In genomic region chr11:5441414-5441813, GRCh38 we compare ENCODE assay signal across 41 cellular contexts. TPM values are rescaled to one million over a fixed set of nuclear protein-coding genes. Genes with fewer than 3 reads are reported as not detected.
"Had no signal": no experiment of that assay in that cellular context is flagged by ENCODE, and none has a peak within 500 bp of the region (broad histone marks: within the 10 kb centered on the region; RNA-seq: fewer than 3 reads in every experiment).

OR51I1 (minus strand) TSS chr11:5441514; CDS start chr11:5441514, 0 bp downstream.

- H3K27ac ChIP-seq: adrenal gland, ascending aorta, body of pancreas, brain microvascular endothelial cell, breast epithelium, cardiac muscle cell had no signal

- H3K36me3 ChIP-seq: adrenal gland, ascending aorta, brain microvascular endothelial cell, breast epithelium, cardiac muscle cell had no signal

- H3K27me3 Mint-ChIP-seq: activated naive CD8-positive, alpha-beta T cell treated with anti-CD3 and anti-CD28 coated beads for 36 hours; brain had no signal

- ATAC-seq: activated naive CD4-positive, alpha-beta T cell treated with anti-CD3 and anti-CD28 coated beads, Interleukin-2, amount 50 U/mL, for 72 hours; activated naive CD8-positive, alpha-beta T cell treated with anti-CD3 and anti-CD28 coated beads, Interleukin-2, amount 50 U/mL, for 24 hours; activated T-cell treated with anti-CD3 and anti-CD28 coated beads, Interleukin-2, amount 50 U/mL, for 4 hours; activated T-cell treated with anti-CD3 and anti-CD28 coated beads, Interleukin-2, amount 50 U/mL, for 72 hours; activated T-helper 17 cell treated with anti-CD3 and anti-CD28 coated beads, Interleukin-2, amount 50 U/mL, for 72 hours; body of pancreas had no signal

- H3K27me3 ChIP-seq: adrenal gland, ascending aorta, body of pancreas, brain microvascular endothelial cell, breast epithelium, cardiac muscle cell had no signal

- H3K9me3 ChIP-seq: adrenal gland, ascending aorta, body of pancreas, breast epithelium had no signal

- H3K4me1 Mint-ChIP-seq: activated naive CD4-positive, alpha-beta T cell treated with anti-CD3 and anti-CD28 coated beads, Interleukin-2, amount 10 ng/mL, durations not matched to agents 7 days and 5 days; activated naive CD4-positive, alpha-beta T cell treated with anti-CD3 and anti-CD28 coated beads, Interleukin-2, amount 50 U/mL, for 24 hours; activated naive CD8-positive, alpha-beta T cell treated with anti-CD3 and anti-CD28 coated beads for 36 hours; activated naive CD8-positive, alpha-beta T cell treated with anti-CD3 and anti-CD28 coated beads, Interleukin-2, amount 10 ng/mL, durations not matched to agents 7 days and 5 days; activated naive CD8-positive, alpha-beta T cell treated with anti-CD3 and anti-CD28 coated beads, Interleukin-2, amount 50 U/mL, for 24 hours; activated T-helper 17 cell treated with anti-CD3 and anti-CD28 coated beads, Interleukin-2, amount 50 U/mL, for 72 hours; brain; central memory CD8-positive, alpha-beta T cell had no signal

- H3K4me1 ChIP-seq: adrenal gland, ascending aorta, body of pancreas, breast epithelium had no signal

- H3K36me3 Mint-ChIP-seq: activated naive CD4-positive, alpha-beta T cell treated with anti-CD3 and anti-CD28 coated beads, Interleukin-2, amount 10 ng/mL, durations not matched to agents 7 days and 5 days; activated naive CD4-positive, alpha-beta T cell treated with anti-CD3 and anti-CD28 coated beads, Interleukin-2, amount 50 U/mL, for 24 hours; activated naive CD4-positive, alpha-beta T cell treated with anti-CD3 and anti-CD28 coated beads, Interleukin-2, amount 50 U/mL, for 72 hours; activated naive CD8-positive, alpha-beta T cell; activated naive CD8-positive, alpha-beta T cell treated with anti-CD3 and anti-CD28 coated beads for 36 hours; activated naive CD8-positive, alpha-beta T cell treated with anti-CD3 and anti-CD28 coated beads, Interleukin-2, amount 10 ng/mL, durations not matched to agents 7 days and 5 days; brain had no signal

- DNase-seq: activated effector memory CD4-positive, alpha-beta T cell treated with anti-CD3 and anti-CD28 coated beads, Interleukin-2, amount 50 U/mL, for 16 hours; activated effector memory CD4-positive, alpha-beta T cell treated with Interleukin-2 at 50 U/mL for 16 hours; activated gamma-delta T cell; activated gamma-delta T cell treated with Interleukin-2 at 50 U/mL for 16 hours; activated naive CD4-positive, alpha-beta T cell; activated naive CD4-positive, alpha-beta T cell treated with anti-CD3 and anti-CD28 coated beads for 36 hours; activated naive CD4-positive, alpha-beta T cell treated with anti-CD3 and anti-CD28 coated beads, Interleukin-2, amount 10 ng/mL, durations not matched to agents 7 days and 5 days; activated naive CD4-positive, alpha-beta T cell treated with anti-CD3 and anti-CD28 coated beads, Interleukin-2, amount 50 U/mL, for 16 hours; activated naive CD4-positive, alpha-beta T cell treated with Interleukin-2 at 50 U/mL for 16 hours; activated naive CD8-positive, alpha-beta T cell treated with anti-CD3 and anti-CD28 coated beads for 36 hours; activated naive CD8-positive, alpha-beta T cell treated with anti-CD3 and anti-CD28 coated beads, Interleukin-2, amount 10 ng/mL, durations not matched to agents 7 days and 5 days; activated naive CD8-positive, alpha-beta T cell treated with anti-CD3 and anti-CD28 coated beads, Interleukin-2, amount 50 U/mL, for 24 hours; activated T-cell treated with anti-CD3 and anti-CD28 coated beads, Interleukin-2, amount 50 U/mL, for 4 hours; activated T-cell treated with anti-CD3 and anti-CD28 coated beads, Interleukin-2, amount 50 U/mL, for 48 hours; activated T-cell treated with anti-CD3 and anti-CD28 coated beads, Interleukin-2, amount 50 U/mL, for 72 hours; adrenal gland; amniotic stem cell; amygdala; anterior cingulate cortex; aorta; body of pancreas; brain microvascular endothelial cell; caudate nucleus; central memory CD4-positive, alpha-beta T cell; cerebellar nuclear complex had no signal

- H3K4me3 Mint-ChIP-seq: activated naive CD4-positive, alpha-beta T cell treated with anti-CD3 and anti-CD28 coated beads for 36 hours; activated naive CD4-positive, alpha-beta T cell treated with anti-CD3 and anti-CD28 coated beads, Interleukin-2, amount 10 ng/mL, durations not matched to agents 7 days and 5 days; activated naive CD4-positive, alpha-beta T cell treated with anti-CD3 and anti-CD28 coated beads, Interleukin-2, amount 50 U/mL, for 24 hours; activated naive CD8-positive, alpha-beta T cell; activated naive CD8-positive, alpha-beta T cell treated with anti-CD3 and anti-CD28 coated beads for 36 hours; activated naive CD8-positive, alpha-beta T cell treated with anti-CD3 and anti-CD28 coated beads, Interleukin-2, amount 10 ng/mL, durations not matched to agents 7 days and 5 days; activated naive CD8-positive, alpha-beta T cell treated with anti-CD3 and anti-CD28 coated beads, Interleukin-2, amount 50 U/mL, for 24 hours; activated T-cell treated with anti-CD3 and anti-CD28 coated beads, Interleukin-2, amount 50 U/mL, for 4 hours; activated T-cell treated with anti-CD3 and anti-CD28 coated beads, Interleukin-2, amount 50 U/mL, for 72 hours; activated T-helper 1 cell treated with anti-CD3 and anti-CD28 coated beads, Interleukin-12 subunit alpha, Interleukin-12 subunit beta, Interleukin-2, Interleukin-4 antibody, amounts not matched to agents 30 ng/mL and 10 ng/mL and 1 ng/mL, durations not matched to agents 14 hours and 24 hours and 36 hours; activated T-helper 17 cell treated with anti-CD3 and anti-CD28 coated beads, Interleukin-2, amount 50 U/mL, for 72 hours; brain; central memory CD8-positive, alpha-beta T cell had no signal

- H3K9me3 Mint-ChIP-seq: activated naive CD4-positive, alpha-beta T cell treated with anti-CD3 and anti-CD28 coated beads for 36 hours; activated naive CD4-positive, alpha-beta T cell treated with anti-CD3 and anti-CD28 coated beads, Interleukin-2, amount 10 ng/mL, durations not matched to agents 7 days and 5 days; activated naive CD4-positive, alpha-beta T cell treated with anti-CD3 and anti-CD28 coated beads, Interleukin-2, amount 50 U/mL, for 24 hours; activated naive CD4-positive, alpha-beta T cell treated with anti-CD3 and anti-CD28 coated beads, Interleukin-2, amount 50 U/mL, for 72 hours; activated naive CD8-positive, alpha-beta T cell treated with anti-CD3 and anti-CD28 coated beads for 36 hours; activated naive CD8-positive, alpha-beta T cell treated with anti-CD3 and anti-CD28 coated beads, Interleukin-2, amount 10 ng/mL, durations not matched to agents 7 days and 5 days; activated naive CD8-positive, alpha-beta T cell treated with anti-CD3 and anti-CD28 coated beads, Interleukin-2, amount 50 U/mL, for 24 hours; activated T-cell treated with anti-CD3 and anti-CD28 coated beads, Interleukin-2, amount 50 U/mL, for 4 hours; activated T-cell treated with anti-CD3 and anti-CD28 coated beads, Interleukin-2, amount 50 U/mL, for 72 hours; activated T-helper 1 cell treated with anti-CD3 and anti-CD28 coated beads, Interleukin-12 subunit alpha, Interleukin-12 subunit beta, Interleukin-2, Interleukin-4 antibody, amounts not matched to agents 30 ng/mL and 10 ng/mL and 1 ng/mL, durations not matched to agents 14 hours and 24 hours and 36 hours; activated T-helper 2 cell treated with anti-CD3 and anti-CD28 coated beads, Interferon-gamma antibody, Interleukin-2, Interleukin-4, amounts not matched to agents 10 μg/mL and 5 μg/mL and 100 μg/mL, durations not matched to agents 14 hours and 24 hours and 36 hours; brain; central memory CD8-positive, alpha-beta T cell had no signal

- H3K27ac Mint-ChIP-seq: activated naive CD4-positive, alpha-beta T cell treated with anti-CD3 and anti-CD28 coated beads for 36 hours; activated naive CD4-positive, alpha-beta T cell treated with anti-CD3 and anti-CD28 coated beads, Interleukin-2, amount 10 ng/mL, durations not matched to agents 7 days and 5 days; activated naive CD4-positive, alpha-beta T cell treated with anti-CD3 and anti-CD28 coated beads, Interleukin-2, amount 50 U/mL, for 24 hours; activated naive CD8-positive, alpha-beta T cell; activated naive CD8-positive, alpha-beta T cell treated with anti-CD3 and anti-CD28 coated beads for 36 hours; activated naive CD8-positive, alpha-beta T cell treated with anti-CD3 and anti-CD28 coated beads, Interleukin-2, amount 10 ng/mL, durations not matched to agents 7 days and 5 days; activated naive CD8-positive, alpha-beta T cell treated with anti-CD3 and anti-CD28 coated beads, Interleukin-2, amount 50 U/mL, for 24 hours; activated T-cell treated with anti-CD3 and anti-CD28 coated beads, Interleukin-2, amount 50 U/mL, for 72 hours; activated T-helper 1 cell treated with anti-CD3 and anti-CD28 coated beads, Interleukin-12 subunit alpha, Interleukin-12 subunit beta, Interleukin-2, Interleukin-4 antibody, amounts not matched to agents 30 ng/mL and 10 ng/mL and 1 ng/mL, durations not matched to agents 14 hours and 24 hours and 36 hours; activated T-helper 17 cell treated with anti-CD3 and anti-CD28 coated beads, Interleukin-2, amount 50 U/mL, for 72 hours; activated T-helper 2 cell treated with anti-CD3 and anti-CD28 coated beads, Interferon-gamma antibody, Interleukin-2, Interleukin-4, amounts not matched to agents 10 μg/mL and 5 μg/mL and 100 μg/mL, durations not matched to agents 14 hours and 24 hours and 36 hours; brain had no signal

- H3K4me3 ChIP-seq: adrenal gland, ascending aorta, body of pancreas, breast epithelium, cardiac muscle cell had no signal

RNA-seq across cellular contexts. Expression of gene OR51I1, which starts in this region (rescaled TPM):
- total RNA-seq: activated naive CD4-positive, alpha-beta T cell treated with anti-CD3 and anti-CD28 coated beads for 36 hours; activated naive CD4-positive, alpha-beta T cell treated with anti-CD3 and anti-CD28 coated beads, Interleukin-2, amount 50 U/mL, for 72 hours; activated naive CD8-positive, alpha-beta T cell treated with anti-CD3 and anti-CD28 coated beads for 36 hours; activated naive CD8-positive, alpha-beta T cell treated with anti-CD3 and anti-CD28 coated beads, Interleukin-2, amount 10 ng/mL, durations not matched to agents 7 days and 5 days; activated T-cell treated with anti-CD3 and anti-CD28 coated beads, Interleukin-2, amount 50 U/mL, for 4 hours; activated T-cell treated with anti-CD3 and anti-CD28 coated beads, Interleukin-2, amount 50 U/mL, for 72 hours; activated T-helper 1 cell treated with anti-CD3 and anti-CD28 coated beads, Interleukin-12 subunit alpha, Interleukin-12 subunit beta, Interleukin-2, Interleukin-4 antibody, amounts not matched to agents 30 ng/mL and 10 ng/mL and 1 ng/mL, durations not matched to agents 14 hours and 24 hours and 36 hours; activated T-helper 17 cell treated with anti-CD3 and anti-CD28 coated beads, Interleukin-2, amount 50 U/mL, for 72 hours; activated T-helper 2 cell treated with anti-CD3 and anti-CD28 coated beads, Interferon-gamma antibody, Interleukin-2, Interleukin-4, amounts not matched to agents 10 μg/mL and 5 μg/mL and 100 μg/mL, durations not matched to agents 14 hours and 24 hours and 36 hours; ascending aorta; astrocyte; body of pancreas; bronchial epithelial cell; cardiac septum; chondrocyte had no signal
- polyA plus RNA-seq: adipose tissue, adrenal gland, aorta, cardiac muscle cell had no signal
